ENCODE assay signal across 36 cellular contexts in the genomic region with DNA sequence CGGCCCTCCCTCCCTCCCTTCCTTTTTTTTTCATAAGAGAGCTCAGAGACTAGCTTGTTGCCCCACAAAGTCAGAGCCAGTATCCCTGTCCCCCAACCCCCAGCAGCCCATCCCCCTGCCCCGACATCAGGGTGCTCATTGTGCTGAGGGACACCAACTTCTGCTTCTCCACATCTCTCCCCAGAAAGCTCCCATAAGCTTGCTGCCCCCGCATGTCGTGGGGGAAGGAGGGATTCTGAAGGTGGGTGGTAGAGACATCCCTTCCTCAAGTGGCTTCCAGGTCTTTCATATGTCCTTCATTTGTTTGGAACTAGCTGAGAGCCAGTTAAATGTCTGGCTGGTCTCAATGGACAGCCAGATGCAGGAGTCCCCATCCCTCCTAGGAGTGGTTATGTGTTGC. TPM values are rescaled to one million over a fixed set of nuclear protein-coding genes. Genes with fewer than 3 reads are reported as not detected.
"Had no signal": no experiment of that assay in that cellular context is flagged by ENCODE, and none has a peak within 500 bp of the region (broad histone marks: within the 10 kb centered on the region; RNA-seq: fewer than 3 reads in every experiment).

No MANE protein-coding gene starts in this region.

- H3K9me3 Mint-ChIP-seq: activated CD4-positive, alpha-beta memory T cell treated with anti-CD3 and anti-CD28 coated beads for 36 hours; activated naive CD4-positive, alpha-beta T cell treated with anti-CD3 and anti-CD28 coated beads for 36 hours; activated naive CD4-positive, alpha-beta T cell treated with anti-CD3 and anti-CD28 coated beads, Interleukin-2, amount 50 U/mL, for 24 hours; activated naive CD8-positive, alpha-beta T cell treated with anti-CD3 and anti-CD28 coated beads for 36 hours; activated naive CD8-positive, alpha-beta T cell treated with anti-CD3 and anti-CD28 coated beads, Interleukin-2, amount 50 U/mL, for 24 hours; activated T-helper 1 cell treated with anti-CD3 and anti-CD28 coated beads, Interleukin-12 subunit alpha, Interleukin-12 subunit beta, Interleukin-2, Interleukin-4 antibody, amounts not matched to agents 30 ng/mL and 10 ng/mL and 1 ng/mL, durations not matched to agents 14 hours and 24 hours and 36 hours; activated T-helper 2 cell treated with anti-CD3 and anti-CD28 coated beads, Interferon-gamma antibody, Interleukin-2, Interleukin-4, amounts not matched to agents 10 μg/mL and 5 μg/mL and 100 μg/mL, durations not matched to agents 14 hours and 24 hours and 36 hours; T-helper 2 cell treated with Interferon-gamma antibody and Interleukin-4, amounts not matched to agents 5 μg/mL and 100 μg/mL, for 36 hours had no signal

- H3K4me1 Mint-ChIP-seq: activated CD4-positive, alpha-beta T cell treated with anti-CD3 and anti-CD28 coated beads for 36 hours; activated CD4-positive, alpha-beta T cell treated with anti-CD3 and anti-CD28 coated beads, Interleukin-2, amount 10 ng/mL, durations not matched to agents 24 days and 14 days; activated CD8-positive, alpha-beta memory T cell treated with anti-CD3 and anti-CD28 coated beads, Interleukin-2, amount 10 ng/mL, durations not matched to agents 7 days and 5 days; activated naive CD4-positive, alpha-beta T cell treated with anti-CD3 and anti-CD28 coated beads, Interleukin-2, amount 50 U/mL, for 24 hours; activated naive CD8-positive, alpha-beta T cell treated with anti-CD3 and anti-CD28 coated beads for 36 hours; activated naive CD8-positive, alpha-beta T cell treated with anti-CD3 and anti-CD28 coated beads, Interleukin-2, amount 50 U/mL, for 24 hours had no signal

- H3K36me3 Mint-ChIP-seq: activated CD4-positive, alpha-beta memory T cell treated with anti-CD3 and anti-CD28 coated beads for 36 hours; activated CD8-positive, alpha-beta memory T cell treated with anti-CD3 and anti-CD28 coated beads, Interleukin-2, amount 10 ng/mL, durations not matched to agents 7 days and 5 days; activated naive CD4-positive, alpha-beta T cell treated with anti-CD3 and anti-CD28 coated beads, Interleukin-2, amount 50 U/mL, for 24 hours; activated naive CD8-positive, alpha-beta T cell treated with anti-CD3 and anti-CD28 coated beads for 36 hours had no signal

- H3K27ac Mint-ChIP-seq: activated CD4-positive, alpha-beta memory T cell treated with anti-CD3 and anti-CD28 coated beads for 36 hours; activated CD4-positive, alpha-beta T cell treated with anti-CD3 and anti-CD28 coated beads for 36 hours; activated CD4-positive, alpha-beta T cell treated with anti-CD3 and anti-CD28 coated beads, Interleukin-2, amount 10 ng/mL, durations not matched to agents 24 days and 14 days; activated CD8-positive, alpha-beta memory T cell treated with anti-CD3 and anti-CD28 coated beads, Interleukin-2, amount 10 ng/mL, durations not matched to agents 7 days and 5 days; activated CD8-positive, alpha-beta T cell treated with anti-CD3 and anti-CD28 coated beads, Interleukin-2, amount 10 ng/mL, durations not matched to agents 7 days and 5 days; activated naive CD4-positive, alpha-beta T cell treated with anti-CD3 and anti-CD28 coated beads for 36 hours; activated naive CD8-positive, alpha-beta T cell treated with anti-CD3 and anti-CD28 coated beads for 36 hours; activated naive CD8-positive, alpha-beta T cell treated with anti-CD3 and anti-CD28 coated beads, Interleukin-2, amount 50 U/mL, for 24 hours; activated T-helper 1 cell treated with anti-CD3 and anti-CD28 coated beads, Interleukin-12 subunit alpha, Interleukin-12 subunit beta, Interleukin-2, Interleukin-4 antibody, amounts not matched to agents 30 ng/mL and 10 ng/mL and 1 ng/mL, durations not matched to agents 14 hours and 24 hours and 36 hours; activated T-helper 2 cell treated with anti-CD3 and anti-CD28 coated beads, Interferon-gamma antibody, Interleukin-2, Interleukin-4, amounts not matched to agents 10 μg/mL and 5 μg/mL and 100 μg/mL, durations not matched to agents 14 hours and 24 hours and 36 hours; T-helper 17 cell; T-helper 2 cell treated with Interferon-gamma antibody and Interleukin-4, amounts not matched to agents 5 μg/mL and 100 μg/mL, for 36 hours had no signal

- ATAC-seq: activated CD4-positive, alpha-beta T cell treated with anti-CD3 and anti-CD28 coated beads for 36 hours; activated CD8-positive, alpha-beta memory T cell treated with anti-CD3 and anti-CD28 coated beads, Interleukin-2, amount 10 ng/mL, durations not matched to agents 7 days and 5 days; activated CD8-positive, alpha-beta T cell treated with anti-CD3 and anti-CD28 coated beads, Interleukin-2, amount 10 ng/mL, durations not matched to agents 7 days and 5 days; activated naive CD8-positive, alpha-beta T cell treated with anti-CD3 and anti-CD28 coated beads, Interleukin-2, amount 50 U/mL, for 24 hours; gastroesophageal sphincter; T-helper 17 cell had no signal

- H3K4me3 ChIP-seq: adrenal gland, ascending aorta, colonic mucosa, esophagus squamous epithelium, gastroesophageal sphincter had no signal

- H3K27me3 ChIP-seq: ascending aorta had no signal

- H3K27ac ChIP-seq: adrenal gland, ascending aorta, brain microvascular endothelial cell, colonic mucosa, epithelial cell of prostate, esophagus squamous epithelium, gastroesophageal sphincter had no signal

- DNase-seq: activated CD4-positive, alpha-beta memory T cell treated with anti-CD3 and anti-CD28 coated beads for 36 hours; activated CD4-positive, alpha-beta T cell treated with anti-CD3 and anti-CD28 coated beads for 36 hours; activated CD4-positive, alpha-beta T cell treated with anti-CD3 and anti-CD28 coated beads, Interleukin-2, amount 10 ng/mL, durations not matched to agents 24 days and 14 days; activated CD4-positive, CD25-positive, alpha-beta regulatory T cell; activated CD4-positive, CD25-positive, alpha-beta regulatory T cell treated with anti-CD3 and anti-CD28 coated beads, Interleukin-2, amount 50 U/mL, for 72 hours; activated CD8-positive, alpha-beta memory T cell treated with anti-CD3 and anti-CD28 coated beads, Interleukin-2, amount 10 ng/mL, durations not matched to agents 7 days and 5 days; activated CD8-positive, alpha-beta memory T cell treated with anti-CD3 and anti-CD28 coated beads, Interleukin-2, amount 50 U/mL, for 4 hours; activated CD8-positive, alpha-beta T cell treated with anti-CD3 and anti-CD28 coated beads, Interleukin-2, amount 10 ng/mL, durations not matched to agents 7 days and 5 days; activated effector memory CD4-positive, alpha-beta T cell treated with anti-CD3 and anti-CD28 coated beads, Interleukin-2, amount 50 U/mL, for 16 hours; activated naive CD4-positive, alpha-beta T cell treated with anti-CD3 and anti-CD28 coated beads for 36 hours; activated naive CD8-positive, alpha-beta T cell treated with anti-CD3 and anti-CD28 coated beads for 36 hours; activated naive CD8-positive, alpha-beta T cell treated with anti-CD3 and anti-CD28 coated beads, Interleukin-2, amount 50 U/mL, for 24 hours; activated T-cell treated with anti-CD3 and anti-CD28 coated beads, Interleukin-2, amount 50 U/mL, for 1 hour; activated T-cell treated with anti-CD3 and anti-CD28 coated beads, Interleukin-2, amount 50 U/mL, for 48 hours; adrenal gland; brain microvascular endothelial cell; colonic mucosa; esophagus squamous epithelium; foreskin melanocyte; T-helper 1 cell; T-helper 17 cell; T1000 had no signal

- H3K4me3 Mint-ChIP-seq: activated CD4-positive, alpha-beta memory T cell treated with anti-CD3 and anti-CD28 coated beads for 36 hours; activated CD4-positive, alpha-beta T cell treated with anti-CD3 and anti-CD28 coated beads for 36 hours; activated CD4-positive, alpha-beta T cell treated with anti-CD3 and anti-CD28 coated beads, Interleukin-2, amount 10 ng/mL, durations not matched to agents 24 days and 14 days; activated CD8-positive, alpha-beta memory T cell treated with anti-CD3 and anti-CD28 coated beads, Interleukin-2, amount 10 ng/mL, durations not matched to agents 7 days and 5 days; activated CD8-positive, alpha-beta T cell treated with anti-CD3 and anti-CD28 coated beads, Interleukin-2, amount 10 ng/mL, durations not matched to agents 7 days and 5 days; activated naive CD4-positive, alpha-beta T cell treated with anti-CD3 and anti-CD28 coated beads for 36 hours; activated naive CD4-positive, alpha-beta T cell treated with anti-CD3 and anti-CD28 coated beads, Interleukin-2, amount 50 U/mL, for 24 hours; activated naive CD8-positive, alpha-beta T cell treated with anti-CD3 and anti-CD28 coated beads for 36 hours; activated naive CD8-positive, alpha-beta T cell treated with anti-CD3 and anti-CD28 coated beads, Interleukin-2, amount 50 U/mL, for 24 hours; activated T-helper 1 cell treated with anti-CD3 and anti-CD28 coated beads, Interleukin-12 subunit alpha, Interleukin-12 subunit beta, Interleukin-2, Interleukin-4 antibody, amounts not matched to agents 30 ng/mL and 10 ng/mL and 1 ng/mL, durations not matched to agents 14 hours and 24 hours and 36 hours; T-helper 17 cell; T-helper 2 cell treated with Interferon-gamma antibody and Interleukin-4, amounts not matched to agents 5 μg/mL and 100 μg/mL, for 36 hours had no signal

RNA-seq across cellular contexts. Expression of gene RHBG, which starts 41.2 kb away (rescaled TPM):
- total RNA-seq: activated CD4-positive, alpha-beta memory T cell treated with anti-CD3 and anti-CD28 coated beads for 36 hours; activated CD4-positive, alpha-beta T cell treated with anti-CD3 and anti-CD28 coated beads for 36 hours; activated CD4-positive, alpha-beta T cell treated with anti-CD3 and anti-CD28 coated beads, Interleukin-2, amount 10 ng/mL, durations not matched to agents 24 days and 14 days; activated CD8-positive, alpha-beta memory T cell treated with anti-CD3 and anti-CD28 coated beads for 36 hours; activated CD8-positive, alpha-beta memory T cell treated with anti-CD3 and anti-CD28 coated beads, Interleukin-2, amount 10 ng/mL, durations not matched to agents 7 days and 5 days; activated CD8-positive, alpha-beta T cell treated with anti-CD3 and anti-CD28 coated beads, Interleukin-2, amount 10 ng/mL, durations not matched to agents 7 days and 5 days; activated naive CD4-positive, alpha-beta T cell treated with anti-CD3 and anti-CD28 coated beads for 36 hours; activated naive CD8-positive, alpha-beta T cell treated with anti-CD3 and anti-CD28 coated beads for 36 hours; activated T-helper 1 cell treated with anti-CD3 and anti-CD28 coated beads, Interleukin-12 subunit alpha, Interleukin-12 subunit beta, Interleukin-2, Interleukin-4 antibody, amounts not matched to agents 30 ng/mL and 10 ng/mL and 1 ng/mL, durations not matched to agents 14 hours and 24 hours and 36 hours; activated T-helper 2 cell treated with anti-CD3 and anti-CD28 coated beads, Interferon-gamma antibody, Interleukin-2, Interleukin-4, amounts not matched to agents 10 μg/mL and 5 μg/mL and 100 μg/mL, durations not matched to agents 14 hours and 24 hours and 36 hours; ascending aorta; cardiac septum; chondrocyte; dermis microvascular lymphatic vessel endothelial cell; endothelial cell of umbilical vein; fibroblast of lung; fibroblast of villous mesenchyme; gastroesophageal sphincter; T-helper 17 cell had no signal
- polyA plus RNA-seq: endothelial cell of umbilical vein, fibroblast of lung had no signal
